In genomic region chr2:44598731-44599529, GRCh38 we compare ENCODE assay signal across 14 cellular contexts.
A peak's percentile ranks its signal among the peaks of the same experiment; 100 is the strongest.
DNase-seq lines count a peak whose midpoint lies in the region; ATAC-seq and TF ChIP-seq lines count a peak whose summit lies in the region.
"Had no signal": no experiment of that assay in that cellular context is flagged by ENCODE, and none has a peak within 500 bp of the region (broad histone marks: within the 10 kb centered on the region; RNA-seq: fewer than 3 reads in every experiment).

No MANE protein-coding gene starts in this region.

- peaks cover 2% of the 10 kb centered on the region for H3F3A ChIP-seq in SK-N-SH (replicated peaks; ENCODE audit: insufficient read depth)

- no peak for DNase-seq in left ventricle myocardium superior
- DNase-seq in left cardiac atrium = no peak
- peak; percentile 50 for DNase-seq in LHCN-M2 (ENCODE audit: low read depth)
- DNase-seq in SK-N-SH = peak; percentile 63
- no peak for DNase-seq in prostate gland (ENCODE audit: low spot score)
- DNase-seq in GF-D8 (lab: John Stamatoyannopoulos, UW) = no peak
- DNase-seq: activated CD4-positive, alpha-beta T cell treated with anti-CD3 and anti-CD28 coated beads for 4 hours; activated naive CD8-positive, alpha-beta T cell treated with anti-CD3 and anti-CD28 coated beads, Interleukin-2, amount 50 U/mL, for 24 hours; activated T-cell treated with anti-CD3 and anti-CD28 coated beads, Interleukin-2, amount 50 U/mL, for 24 hours; MG63; Peyer's patch; posterior cingulate gyrus had no signal

- peak; percentile 63 for ATAC-seq in left ventricle myocardium superior
- ATAC-seq in left cardiac atrium = no peak
- ATAC-seq in HG02938 (IDR thresholded peaks at IDR 0.05; ENCODE audit: unreplicated experiment) = no peak
- no peak for ATAC-seq in GM18909 (IDR thresholded peaks at IDR 0.05; ENCODE audit: poor library complexity, unreplicated experiment)
- ATAC-seq: activated naive CD8-positive, alpha-beta T cell treated with anti-CD3 and anti-CD28 coated beads, Interleukin-2, amount 50 U/mL, for 24 hours had no signal

- TF ChIP-seq POLR2A in prostate gland (IDR thresholded peaks at IDR 0.05) = no peak

- H3K9ac ChIP-seq in SK-N-SH = no peak overlapping the region

- 71% methylated on average over 5 of the region's 5 CpGs for WGBS in SK-N-SH (ENCODE audit: low lambda C conversion rate)
- 54% methylated on average over 5 of the region's 5 CpGs for WGBS in prostate gland

- no peaks in the 10 kb centered on the region for H3K9me2 ChIP-seq in SK-N-SH

- H2AFZ ChIP-seq in SK-N-SH (ENCODE audit: low read depth) = no peak overlapping the region

- H3K36me3 ChIP-seq in SK-N-SH (replicated peaks in 1 of 2; ENCODE audit: control insufficient read depth in 1 of 2, insufficient read depth in 2 of 2, low read length in 1 of 2) (no peaks in the 10 kb centered on the region), prostate gland (no peaks in the 10 kb centered on the region)
- H3K36me3 ChIP-seq: MG63, Peyer's patch had no signal

- POLR2A ChIA-PET in SK-N-SH (lab: Yijun Ruan, JAX) = interaction anchor here (1.1 kb wide), 1 partner anchor 97 kb away, joined by 3 read pairs; no protein-coding TSS in a partner anchor

- H3K4me3 ChIP-seq in SK-N-SH (ENCODE audit: low read depth in 2 of 2, low read length in 1 of 2) (no peak overlapping the region), prostate gland (no peak overlapping the region)
- H3K4me3 ChIP-seq: MG63, Peyer's patch had no signal

- H3K27me3 ChIP-seq in SK-N-SH (ENCODE audit: insufficient read depth) (no peaks in the 10 kb centered on the region), prostate gland (replicated peaks; ENCODE audit: insufficient read depth) (no peaks in the 10 kb centered on the region)
- H3K27me3 ChIP-seq: MG63, Peyer's patch had no signal

- H3K9me3 ChIP-seq in SK-N-SH (no peaks in the 10 kb centered on the region), prostate gland (no peaks in the 10 kb centered on the region)
- H3K9me3 ChIP-seq: MG63, Peyer's patch had no signal

- TF ChIP-seq CTCF in SK-N-SH (IDR thresholded peaks at IDR 0.05) = no peak
- TF ChIP-seq CTCF in prostate gland (IDR thresholded peaks at IDR 0.05) = no peak

- peak in 1 of 2 experiments; percentile 90; a peak in 2 of 4 replicates for TF ChIP-seq EP300 in SK-N-SH (IDR thresholded peaks at IDR 0.05; ENCODE audit: borderline replicate concordance in 1 of 2, low read depth in 1 of 2, low read length in 1 of 2)

- peak overlapping the region in 1 of 2 experiments; percentile 54; a peak in 1 of 4 replicates for H3K27ac ChIP-seq in SK-N-SH (ENCODE audit: low read depth in 2 of 2, low read length in 1 of 2)
- H3K27ac ChIP-seq in prostate gland = no peak overlapping the region
- H3K27ac ChIP-seq: Peyer's patch had no signal

- no peak overlapping the region for H3K4me2 ChIP-seq in SK-N-SH

- CTCF ChIA-PET in SK-N-SH (lab: Yijun Ruan, JAX) = interaction anchor here (0.8 to 3.4 kb wide), 9 partner anchors 13 to 176 kb away, joined by 3 to 28 read pairs (median 4); no protein-coding TSS in a partner anchor

- H3K4me1 ChIP-seq in SK-N-SH (ENCODE audit: control insufficient read depth in 1 of 2, insufficient read depth in 2 of 2, low read depth in 1 of 2, low read length in 1 of 2) (peaks cover 0 to 17% of the 10 kb centered on the region in 2 experiments; a peak in 2 of 4 replicates), prostate gland (replicated peaks) (no peaks in the 10 kb centered on the region)
- H3K4me1 ChIP-seq: Peyer's patch had no signal

- no peaks in the 10 kb centered on the region for H4K20me1 ChIP-seq in SK-N-SH (ENCODE audit: insufficient read depth)

- intact Hi-C loops in left ventricle myocardium superior (cut with micrococcal nuclease) (no loop called here), left cardiac atrium (cut with DNase I) (no loop called here), prostate gland (cut with DNase I) (no loop called here)

- peak; percentile 47 for TF ChIP-seq RAD21 in SK-N-SH (IDR thresholded peaks at IDR 0.05; ENCODE audit: low read length)

- no peaks in the 10 kb centered on the region for H3K79me2 ChIP-seq in SK-N-SH (ENCODE audit: insufficient read depth)

TF ChIP-seq in SK-N-SH, 30 proteins besides CTCF, POLR2A, EP300 and RAD21:
- TF ChIP-seq SIN3A (IDR thresholded peaks at IDR 0.05; ENCODE audit: borderline replicate concordance, low read depth, low read length) = no peak
- TF ChIP-seq PBX3 (IDR thresholded peaks at IDR 0.05) = peak; percentile 31; the same call in 1 of the 2 replicates
- TF ChIP-seq USF2 (IDR thresholded peaks at IDR 0.05; ENCODE audit: borderline replicate concordance, low read depth, low read length) = no peak
- peak; percentile 54 for TF ChIP-seq TCF12 (IDR thresholded peaks at IDR 0.05)
- peak; percentile 81 for TF ChIP-seq GATA2 (CRISPR knock-in tag; IDR thresholded peaks at IDR 0.05)
- no peak for TF ChIP-seq FOXM1 (IDR thresholded peaks at IDR 0.05; ENCODE audit: low read depth)
- peak; percentile 74 for TF ChIP-seq CHD2 (IDR thresholded peaks at IDR 0.05; ENCODE audit: low read length, partially characterized antibody)
- 0 out of 2 replicates have a peak, but pooled peaks have one; percentile 11 for TF ChIP-seq MEF2A (IDR thresholded peaks at IDR 0.05; ENCODE audit: borderline replicate concordance, low read depth)
- TF ChIP-seq ELF1 (IDR thresholded peaks at IDR 0.05) = no peak
- no peak for TF ChIP-seq MAX (IDR thresholded peaks at IDR 0.05; ENCODE audit: low read depth)
- TF ChIP-seq RCOR1 (IDR thresholded peaks at IDR 0.05; ENCODE audit: low read length) = peak; percentile 89
- 0 out of 2 replicates have a peak, but pooled peaks have one; percentile 23 for TF ChIP-seq MXI1 (IDR thresholded peaks at IDR 0.05; ENCODE audit: low read depth, low read length)

Comparison
In these comparisons a context has a peak if more than half of its experiments do, and no peak if none do; other contexts are left out.
1. DNase-seq: peak in LHCN-M2 (single experiment) and SK-N-SH (single experiment); none in left ventricle myocardium superior (single experiment), left cardiac atrium (single experiment), prostate gland (single experiment) and GF-D8 (single experiment).